8 cellular contexts compared by ENCODE assay signal in the genomic region with DNA sequence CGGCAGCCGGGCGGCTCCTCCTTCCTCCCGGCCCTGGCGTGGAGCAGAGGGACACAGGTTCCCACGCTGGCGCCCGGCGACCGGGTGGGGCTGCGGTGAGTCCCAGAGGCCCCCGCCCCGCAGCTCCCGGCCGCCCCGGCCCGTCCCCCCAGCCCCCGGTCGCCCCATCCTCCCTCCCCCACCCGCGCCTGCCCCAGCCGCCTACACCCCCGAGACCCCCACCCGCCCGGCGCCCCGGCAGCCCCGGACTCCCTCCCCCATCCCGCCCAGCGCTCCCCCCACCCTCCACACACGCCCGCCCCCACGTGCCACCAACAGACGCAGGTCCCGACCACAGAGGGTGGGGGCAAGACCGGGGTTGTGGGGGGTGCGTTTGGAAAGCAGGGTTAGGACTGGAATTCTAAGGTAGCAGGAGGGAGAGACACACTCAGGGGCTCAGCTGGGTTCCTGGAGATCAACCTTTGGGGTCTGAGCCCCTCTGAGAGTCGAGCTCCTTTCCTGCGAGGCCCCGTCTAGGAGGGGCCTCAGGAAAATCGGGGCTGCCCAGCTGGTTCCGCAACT. TPM values are rescaled to one million over a fixed set of nuclear protein-coding genes. Genes with fewer than 3 reads are reported as not detected.
DNase-seq lines count a peak whose midpoint lies in the region; ATAC-seq and TF ChIP-seq lines count a peak whose summit lies in the region.

No MANE protein-coding gene starts in this region.

- H3K27me3 Mint-ChIP-seq in naive B cell: peaks cover 5 to 30% (median 15%) of the 10 kb centered on the region in 3 donors

- no peaks in the 10 kb centered on the region for H3K9me3 ChIP-seq in BLaER1

- no peak overlapping the region for H2AFZ ChIP-seq in KMS-11 (ENCODE audit: low read depth)

- H3K4me3 ChIP-seq in BLaER1: peak overlapping the region; percentile 78
- H3K4me3 ChIP-seq in KMS-11 (IDR thresholded peaks at IDR 0.05; ENCODE audit: insufficient read depth, low read depth, low read length): no peak overlapping the region
- peak overlapping the region; percentile 50 for H3K4me3 ChIP-seq in brain microvascular endothelial cell (ENCODE audit: low read depth, low read length)

- DNase-seq in brain microvascular endothelial cell: no peak
- no peak for DNase-seq in naive B cell
- DNase-seq in HCEC 1CT: no peak
- no peak for DNase-seq in dedifferentiated amniotic fluid mesenchymal stem cell (ENCODE audit: extremely low spot score)

- ATAC-seq in naive B cell (ENCODE audit: low read depth in 2 of 2) (peak; percentile 50 to 56), GM18517 (IDR thresholded peaks at IDR 0.05; ENCODE audit: unreplicated experiment) (no peak), HG02970 (IDR thresholded peaks at IDR 0.05; ENCODE audit: low FRiP score, unreplicated experiment) (no peak)

- H3K27ac Mint-ChIP-seq in naive B cell: peak overlapping the region in 5 of 6 donors; percentile 53 to 88 (median 79)

- H3K36me3 ChIP-seq in BLaER1 (peaks cover 36% of the 10 kb centered on the region), KMS-11 (ENCODE audit: insufficient read depth) (no peaks in the 10 kb centered on the region), brain microvascular endothelial cell (replicated peaks) (no peaks in the 10 kb centered on the region)

- H3K9ac ChIP-seq in BLaER1 (peak overlapping the region; percentile 81), KMS-11 (no peak overlapping the region)

- peaks cover 0 to 10% of the 10 kb centered on the region in 2 donors for H3K36me3 Mint-ChIP-seq in naive B cell

- H4K20me1 ChIP-seq in BLaER1: peaks cover 19% of the 10 kb centered on the region
- H4K20me1 ChIP-seq in KMS-11 (ENCODE audit: insufficient read depth): no peaks in the 10 kb centered on the region

- no peaks in the 10 kb centered on the region for H3K9me3 Mint-ChIP-seq in naive B cell

- H3K4me1 Mint-ChIP-seq in naive B cell: peaks cover 15 to 27% (median 27%) of the 10 kb centered on the region in 3 donors

- no peaks in the 10 kb centered on the region for H3K79me2 ChIP-seq in KMS-11 (ENCODE audit: insufficient read depth, low read depth)

- peaks cover 49% of the 10 kb centered on the region for H3K4me1 ChIP-seq in BLaER1
- no peaks in the 10 kb centered on the region for H3K4me1 ChIP-seq in KMS-11 (ENCODE audit: low read depth, poor library complexity, severe bottlenecking)

- in situ Hi-C loops in brain microvascular endothelial cell (cut with HindIII; ENCODE audit: low pct_ligation_motif_present, low sequenced_read_pairs): no loop called here

- H3K4me2 ChIP-seq in BLaER1: peak overlapping the region; percentile 100
- H3K4me2 ChIP-seq in KMS-11: peak overlapping the region; percentile 25; the same call in 1 of the 2 replicates

- TF ChIP-seq CTCF in KMS-11 (conservative IDR thresholded peaks at IDR 0.05; ENCODE audit: low read depth, low read length): no peak
- no peak for TF ChIP-seq CTCF in brain microvascular endothelial cell (IDR thresholded peaks at IDR 0.05; ENCODE audit: low read depth, low read length, missing control alignments)

- H3K27ac ChIP-seq in BLaER1: peak overlapping the region; percentile 82
- H3K27ac ChIP-seq in KMS-11: no peak overlapping the region
- H3K27ac ChIP-seq in brain microvascular endothelial cell: no peak overlapping the region

- peak overlapping the region; percentile 76 to 91 (median 84) for H3K4me3 Mint-ChIP-seq in naive B cell

- peaks cover 46% of the 10 kb centered on the region for H3K27me3 ChIP-seq in BLaER1
- H3K27me3 ChIP-seq in KMS-11 (ENCODE audit: insufficient read depth, low read depth): peaks cover 14% of the 10 kb centered on the region
- H3K27me3 ChIP-seq in brain microvascular endothelial cell (replicated peaks): peaks cover 4% of the 10 kb centered on the region

RNA-seq across cellular contexts. Expression of gene PGGHG, which starts 0.3 kb away (rescaled TPM):
- polyA plus RNA-seq in naive B cell (ENCODE audit: low read depth in 6 of 6): 1 to 10 TPM; 3.4 to 8.3 (median 4.3) TPM

RNA-seq across cellular contexts. Expression of gene IFITM5, which starts 10.1 kb away (rescaled TPM):
- polyA plus RNA-seq in naive B cell (ENCODE audit: low read depth in 6 of 6): not detected

RNA-seq across cellular contexts. Expression of gene NLRP6, which starts 11.0 kb away (rescaled TPM):
- polyA plus RNA-seq in naive B cell (ENCODE audit: low read depth in 6 of 6): 1 to 10 TPM; 1.4 to 3.3 (median 2.2) TPM

RNA-seq across cellular contexts. Expression of gene IFITM2, which starts 18.4 kb away (rescaled TPM):
- 1,000 to 10,000 TPM in 4 of 6 donors, 100 to 1,000 TPM in 2; 915 to 1,467 (median 1,288) TPM for polyA plus RNA-seq in naive B cell (ENCODE audit: low read depth in 6 of 6)

RNA-seq across cellular contexts. Expression of gene IFITM1, which starts 24.6 kb away (rescaled TPM):
- polyA plus RNA-seq in naive B cell (ENCODE audit: low read depth in 6 of 6): 100 to 1,000 TPM; 152 to 299 (median 164) TPM

Comparison
In these comparisons a context has a peak if more than half of its experiments do, and no peak if none do; other contexts are left out.
1. ATAC-seq: peak in naive B cell (2 of 2); none in GM18517 (single experiment) and HG02970 (single experiment).